ENCODE assay signal across 20 cellular contexts in the genomic region with DNA sequence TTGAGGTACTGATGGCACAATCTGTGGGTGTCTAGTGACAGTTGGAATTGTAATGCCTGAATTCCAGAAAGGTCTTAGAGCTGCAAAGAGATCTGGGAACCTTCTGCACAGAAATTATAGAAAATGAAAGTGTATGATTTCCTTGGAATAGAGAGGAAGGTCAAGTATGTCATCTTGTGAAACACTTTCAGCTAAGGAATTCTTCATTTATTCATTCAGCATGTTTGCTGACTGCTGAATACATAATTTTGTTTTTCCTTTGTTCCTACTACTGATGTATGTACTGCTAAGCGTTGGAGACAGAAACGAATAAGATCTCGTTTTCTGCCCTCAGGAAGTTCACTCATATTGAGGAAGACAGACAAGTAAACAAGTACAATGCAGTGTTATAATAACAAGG. TPM values are rescaled to one million over a fixed set of nuclear protein-coding genes. Genes with fewer than 3 reads are reported as not detected.
DNase-seq lines count a peak whose midpoint lies in the region; ATAC-seq and TF ChIP-seq lines count a peak whose summit lies in the region.
"Had no signal": no experiment of that assay in that cellular context is flagged by ENCODE, and none has a peak within 500 bp of the region (broad histone marks: within the 10 kb centered on the region; RNA-seq: fewer than 3 reads in every experiment).

No MANE protein-coding gene starts in this region.

- peaks cover 65% of the 10 kb centered on the region for H3K4me1 Mint-ChIP-seq in CD8-positive, alpha-beta T cell (ENCODE audit: low read depth)
- peaks cover 22 to 66% (median 54%) of the 10 kb centered on the region in 4 donors for H3K4me1 Mint-ChIP-seq in naive thymus-derived CD8-positive, alpha-beta T cell
- peaks cover 29% of the 10 kb centered on the region for H3K4me1 Mint-ChIP-seq in CD14-positive monocyte
- H3K4me1 Mint-ChIP-seq: neural progenitor cell had no signal

- H3K27me3 Mint-ChIP-seq in CD8-positive, alpha-beta T cell (ENCODE audit: low read depth): no peaks in the 10 kb centered on the region
- H3K27me3 Mint-ChIP-seq in naive thymus-derived CD8-positive, alpha-beta T cell: no peaks in the 10 kb centered on the region
- H3K27me3 Mint-ChIP-seq in CD14-positive monocyte (ENCODE audit: low read depth in 3 of 3): no peaks in the 10 kb centered on the region
- H3K27me3 Mint-ChIP-seq: activated B cell treated with CpG ODN at 0.5 μM for 24 hours; activated naive CD4-positive, alpha-beta T cell treated with anti-CD3 and anti-CD28 coated beads, Interleukin-2, amount 10 ng/mL, durations not matched to agents 7 days and 5 days had no signal

- no peak for TF ChIP-seq CTCF in CD8-positive, alpha-beta T cell (IDR thresholded peaks at IDR 0.05)
- no peak for TF ChIP-seq CTCF in coronary artery (IDR thresholded peaks at IDR 0.05)
- no peak for TF ChIP-seq CTCF in CD14-positive monocyte (IDR thresholded peaks at IDR 0.05)

- H3K27me3 ChIP-seq in CD8-positive, alpha-beta T cell (ENCODE audit: insufficient read depth, low read length): no peaks in the 10 kb centered on the region
- H3K27me3 ChIP-seq: neural progenitor cell had no signal

- H3K36me3 ChIP-seq in CD8-positive, alpha-beta T cell (ENCODE audit: insufficient read depth, low read length): no peaks in the 10 kb centered on the region
- H3K36me3 ChIP-seq in SK-N-MC (ENCODE audit: insufficient read depth, low read length): peaks cover 12% of the 10 kb centered on the region

- intact Hi-C loops in CD8-positive, alpha-beta T cell (cut with DNase I, micrococcal nuclease): no loop called here
- intact Hi-C loops in CD14-positive monocyte (cut with micrococcal nuclease): no loop called here

- peak overlapping the region; percentile 73 for H3K27ac Mint-ChIP-seq in CD8-positive, alpha-beta T cell
- peak overlapping the region in 8 of 10 donors; percentile 0 to 65 (median 34) for H3K27ac Mint-ChIP-seq in naive thymus-derived CD8-positive, alpha-beta T cell
- peak overlapping the region in 1 of 7 donors; percentile 43 for H3K27ac Mint-ChIP-seq in CD14-positive monocyte
- H3K27ac Mint-ChIP-seq: activated B cell treated with CpG ODN at 0.5 μM for 24 hours; activated naive CD4-positive, alpha-beta T cell treated with anti-CD3 and anti-CD28 coated beads, Interleukin-2, amount 10 ng/mL, durations not matched to agents 7 days and 5 days; neural progenitor cell had no signal

- H3K9me3 Mint-ChIP-seq in CD8-positive, alpha-beta T cell: no peaks in the 10 kb centered on the region
- H3K9me3 Mint-ChIP-seq in naive thymus-derived CD8-positive, alpha-beta T cell: no peaks in the 10 kb centered on the region
- no peaks in the 10 kb centered on the region for H3K9me3 Mint-ChIP-seq in CD14-positive monocyte
- H3K9me3 Mint-ChIP-seq: activated B cell treated with CpG ODN at 0.5 μM for 24 hours; activated naive CD4-positive, alpha-beta T cell treated with anti-CD3 and anti-CD28 coated beads, Interleukin-2, amount 10 ng/mL, durations not matched to agents 7 days and 5 days had no signal

- POLR2A ChIA-PET in CD8-positive, alpha-beta T cell (lab: Charles Lee): no interaction called here
- POLR2A ChIA-PET in naive thymus-derived CD8-positive, alpha-beta T cell (lab: Charles Lee): no interaction called here

- peak overlapping the region; percentile 27 for H3K9ac ChIP-seq in SK-N-MC (ENCODE audit: insufficient read length)
- H3K9ac ChIP-seq: neural progenitor cell had no signal

- no peak overlapping the region for H3K27ac ChIP-seq in CD8-positive, alpha-beta T cell (ENCODE audit: low read depth, low read length)
- peak overlapping the region; percentile 11; the same call in 1 of the 2 replicates for H3K27ac ChIP-seq in SK-N-MC
- peak overlapping the region in 1 of 2 donors; percentile 18 for H3K27ac ChIP-seq in coronary artery
- H3K27ac ChIP-seq: neural progenitor cell had no signal

- H3K4me3 ChIP-seq in CD8-positive, alpha-beta T cell (ENCODE audit: low read depth, low read length): no peak overlapping the region
- H3K4me3 ChIP-seq in SK-N-MC (peak overlapping the region; percentile 8; the same call in 1 of the 2 replicates), coronary artery (no peak overlapping the region)
- H3K4me3 ChIP-seq: GM12878, neural progenitor cell had no signal

- H3K36me3 Mint-ChIP-seq in CD8-positive, alpha-beta T cell: peaks cover 38% of the 10 kb centered on the region
- H3K36me3 Mint-ChIP-seq in naive thymus-derived CD8-positive, alpha-beta T cell: peaks cover 0 to 35% (median 12%) of the 10 kb centered on the region in 3 donors
- H3K36me3 Mint-ChIP-seq in CD14-positive monocyte: peaks cover 21 to 23% of the 10 kb centered on the region in 2 donors

- H3K4me1 ChIP-seq in CD8-positive, alpha-beta T cell (ENCODE audit: insufficient read depth, low read length): peaks cover 10% of the 10 kb centered on the region

- no peak for DNase-seq in CD8-positive, alpha-beta T cell
- DNase-seq in SK-N-MC (ENCODE audit: low read depth, low spot score) (no peak), fibroblast of gingiva (ENCODE audit: low read depth) (peak; percentile 47), coronary artery (ENCODE audit: low spot score) (no peak), CD14-positive monocyte (ENCODE audit: low spot score) (no peak)
- DNase-seq in naive thymus-derived CD8-positive, alpha-beta T cell: no peak
- DNase-seq: activated B cell treated with CpG ODN at 0.5 μM for 24 hours; activated naive CD4-positive, alpha-beta T cell treated with anti-CD3 and anti-CD28 coated beads, Interleukin-2, amount 10 ng/mL, durations not matched to agents 7 days and 5 days; activated T-cell treated with anti-CD3 and anti-CD28 coated beads, Interleukin-2, amount 50 U/mL, for 1 hour; AML-193; DND-41; effector CD4-positive, alpha-beta T cell; KBM-7; midbrain; NCI-H1436; NCI-H524 had no signal

- no peak for ATAC-seq in CD8-positive, alpha-beta T cell
- ATAC-seq in naive thymus-derived CD8-positive, alpha-beta T cell: no peak
- no peak for ATAC-seq in GM21619 (IDR thresholded peaks at IDR 0.05; ENCODE audit: unreplicated experiment)
- ATAC-seq: GM12878, sciatic nerve had no signal

- H3K9me3 ChIP-seq in CD8-positive, alpha-beta T cell (ENCODE audit: low read length): no peaks in the 10 kb centered on the region
- no peaks in the 10 kb centered on the region for H3K9me3 ChIP-seq in SK-N-MC (ENCODE audit: low read depth, low read length)

- peak overlapping the region; percentile 8 for H3K4me3 Mint-ChIP-seq in CD8-positive, alpha-beta T cell
- no peak overlapping the region for H3K4me3 Mint-ChIP-seq in naive thymus-derived CD8-positive, alpha-beta T cell
- no peak overlapping the region for H3K4me3 Mint-ChIP-seq in CD14-positive monocyte
- H3K4me3 Mint-ChIP-seq: activated B cell treated with CpG ODN at 0.5 μM for 24 hours; activated naive CD4-positive, alpha-beta T cell treated with anti-CD3 and anti-CD28 coated beads, Interleukin-2, amount 10 ng/mL, durations not matched to agents 7 days and 5 days; neural progenitor cell had no signal

- CTCF ChIA-PET in CD8-positive, alpha-beta T cell (lab: Charles Lee): no interaction called here

RNA-seq across cellular contexts. Expression of a gene that starts 14.4 kb away (rescaled TPM):
- total RNA-seq in CD8-positive, alpha-beta T cell: 1 to 10 TPM; 1.2 to 1.5 TPM
- total RNA-seq in naive thymus-derived CD8-positive, alpha-beta T cell: 1 to 10 TPM; 3.6 to 3.9 TPM
- under 1 TPM in 1 of 3 donors, not detected in 2; 0.68 TPM for polyA plus RNA-seq in naive thymus-derived CD8-positive, alpha-beta T cell
- polyA plus RNA-seq in CD14-positive monocyte: under 1 TPM in 1 of 2 donors, not detected in 1; 0.16 TPM
